9 cellular contexts compared by ENCODE assay signal in genomic region chr2:233075966-233076339, GRCh38. TPM values are rescaled to one million over a fixed set of nuclear protein-coding genes. Genes with fewer than 3 reads are reported as not detected.
DNase-seq lines count a peak whose midpoint lies in the region; ATAC-seq and TF ChIP-seq lines count a peak whose summit lies in the region.
"Had no signal": no experiment of that assay in that cellular context is flagged by ENCODE, and none has a peak within 500 bp of the region (broad histone marks: within the 10 kb centered on the region; RNA-seq: fewer than 3 reads in every experiment).

No MANE protein-coding gene starts in this region.

- no peaks in the 10 kb centered on the region for H3K27me3 Mint-ChIP-seq in activated naive CD8-positive, alpha-beta T cell treated with anti-CD3 and anti-CD28 coated beads, Interleukin-2, amount 50 U/mL, for 24 hours
- H3K27me3 Mint-ChIP-seq in activated T-helper 2 cell treated with anti-CD3 and anti-CD28 coated beads, Interferon-gamma antibody, Interleukin-2, Interleukin-4, amounts not matched to agents 10 μg/mL and 5 μg/mL and 100 μg/mL, durations not matched to agents 14 hours and 24 hours and 36 hours (ENCODE audit: low read depth) = no peaks in the 10 kb centered on the region

- TF ChIP-seq CTCF in psoas muscle (IDR thresholded peaks at IDR 0.05) = no peak

- ATAC-seq in GM19468 (IDR thresholded peaks at IDR 0.05; ENCODE audit: extremely low read depth, unreplicated experiment) = peak; percentile 38
- ATAC-seq in HG03442 (IDR thresholded peaks at IDR 0.05; ENCODE audit: unreplicated experiment) = peak; percentile 53
- peak; percentile 53 for ATAC-seq in activated naive CD8-positive, alpha-beta T cell treated with anti-CD3 and anti-CD28 coated beads, Interleukin-2, amount 50 U/mL, for 24 hours
- no peak for ATAC-seq in psoas muscle

- intact Hi-C loops in psoas muscle (cut with DNase I) = no loop called here
- intact Hi-C loops in activated T-helper 2 cell treated with anti-CD3 and anti-CD28 coated beads, Interferon-gamma antibody, Interleukin-2, Interleukin-4, amounts not matched to agents 10 μg/mL and 5 μg/mL and 100 μg/mL, durations not matched to agents 14 hours and 24 hours and 36 hours (cut with micrococcal nuclease) = no loop called here

- peaks cover 4% of the 10 kb centered on the region for H3K9me3 Mint-ChIP-seq in activated naive CD8-positive, alpha-beta T cell treated with anti-CD3 and anti-CD28 coated beads, Interleukin-2, amount 50 U/mL, for 24 hours
- peaks cover 10% of the 10 kb centered on the region for H3K9me3 Mint-ChIP-seq in activated T-helper 2 cell treated with anti-CD3 and anti-CD28 coated beads, Interferon-gamma antibody, Interleukin-2, Interleukin-4, amounts not matched to agents 10 μg/mL and 5 μg/mL and 100 μg/mL, durations not matched to agents 14 hours and 24 hours and 36 hours

- peak overlapping the region; percentile 48; the same call in 1 of the 2 replicates for H3K4me3 ChIP-seq in GM08714 (ENCODE audit: low read length)
- no peak overlapping the region for H3K4me3 ChIP-seq in psoas muscle

- H3K27ac Mint-ChIP-seq in activated naive CD8-positive, alpha-beta T cell treated with anti-CD3 and anti-CD28 coated beads, Interleukin-2, amount 50 U/mL, for 24 hours = no peak overlapping the region
- no peak overlapping the region for H3K27ac Mint-ChIP-seq in activated T-helper 2 cell treated with anti-CD3 and anti-CD28 coated beads, Interferon-gamma antibody, Interleukin-2, Interleukin-4, amounts not matched to agents 10 μg/mL and 5 μg/mL and 100 μg/mL, durations not matched to agents 14 hours and 24 hours and 36 hours

- H3K9me3 ChIP-seq in psoas muscle = peaks cover 11% of the 10 kb centered on the region

- H3K27ac ChIP-seq in psoas muscle = peak overlapping the region; percentile 30

- H3K27me3 ChIP-seq in psoas muscle (ENCODE audit: insufficient read depth in 3 of 3, low read length in 2 of 3) = no peaks in the 10 kb centered on the region

- peaks cover 42% of the 10 kb centered on the region for H3K4me1 Mint-ChIP-seq in activated naive CD8-positive, alpha-beta T cell treated with anti-CD3 and anti-CD28 coated beads, Interleukin-2, amount 50 U/mL, for 24 hours
- peaks cover 32% of the 10 kb centered on the region for H3K4me1 Mint-ChIP-seq in activated T-helper 2 cell treated with anti-CD3 and anti-CD28 coated beads, Interferon-gamma antibody, Interleukin-2, Interleukin-4, amounts not matched to agents 10 μg/mL and 5 μg/mL and 100 μg/mL, durations not matched to agents 14 hours and 24 hours and 36 hours (ENCODE audit: low read depth)

- H3K4me1 ChIP-seq in psoas muscle = no peaks in the 10 kb centered on the region

- H3K36me3 Mint-ChIP-seq in activated naive CD8-positive, alpha-beta T cell treated with anti-CD3 and anti-CD28 coated beads, Interleukin-2, amount 50 U/mL, for 24 hours (ENCODE audit: low read depth) = peaks cover 31% of the 10 kb centered on the region
- peaks cover 32% of the 10 kb centered on the region for H3K36me3 Mint-ChIP-seq in activated T-helper 2 cell treated with anti-CD3 and anti-CD28 coated beads, Interferon-gamma antibody, Interleukin-2, Interleukin-4, amounts not matched to agents 10 μg/mL and 5 μg/mL and 100 μg/mL, durations not matched to agents 14 hours and 24 hours and 36 hours (ENCODE audit: low read depth)

- 39 to 51% (median 40%) methylated on average over 2 of the region's 2 CpGs for WGBS in psoas muscle, 3 donors

- H3K36me3 ChIP-seq in psoas muscle (ENCODE audit: insufficient read depth in 1 of 2, low read depth in 1 of 2) = no peaks in the 10 kb centered on the region

- H3K4me3 Mint-ChIP-seq in activated naive CD8-positive, alpha-beta T cell treated with anti-CD3 and anti-CD28 coated beads, Interleukin-2, amount 50 U/mL, for 24 hours = no peak overlapping the region
- no peak overlapping the region for H3K4me3 Mint-ChIP-seq in activated T-helper 2 cell treated with anti-CD3 and anti-CD28 coated beads, Interferon-gamma antibody, Interleukin-2, Interleukin-4, amounts not matched to agents 10 μg/mL and 5 μg/mL and 100 μg/mL, durations not matched to agents 14 hours and 24 hours and 36 hours (ENCODE audit: low read depth)

- DNase-seq in activated naive CD8-positive, alpha-beta T cell treated with anti-CD3 and anti-CD28 coated beads, Interleukin-2, amount 50 U/mL, for 24 hours = no peak
- no peak for DNase-seq in psoas muscle
- DNase-seq in GM03348 (ENCODE audit: low spot score) = no peak
- no peak for DNase-seq in activated T-helper 2 cell treated with anti-CD3 and anti-CD28 coated beads, Interferon-gamma antibody, Interleukin-2, Interleukin-4, amounts not matched to agents 10 μg/mL and 5 μg/mL and 100 μg/mL, durations not matched to agents 14 hours and 24 hours and 36 hours (ENCODE audit: low spot score)
- no peak for DNase-seq in SK-N-DZ (ENCODE audit: low spot score)

RNA-seq across cellular contexts. Expression of gene INPP5D, which starts 15.8 kb away (rescaled TPM):
- 1 to 10 TPM; 2.8 to 4.2 (median 3.7) TPM for total RNA-seq in psoas muscle
- polyA plus RNA-seq in psoas muscle = 1 to 10 TPM; 1.2 to 2.4 (median 2.4) TPM
- 58.5 and 62.3 TPM in 2 replicates for total RNA-seq in activated T-helper 2 cell treated with anti-CD3 and anti-CD28 coated beads, Interferon-gamma antibody, Interleukin-2, Interleukin-4, amounts not matched to agents 10 μg/mL and 5 μg/mL and 100 μg/mL, durations not matched to agents 14 hours and 24 hours and 36 hours
- not detected in 2 replicates for polyA plus RNA-seq in SK-N-DZ (2014; cell fraction: cytosol; rRNA removed)
- not detected in 2 replicates for polyA plus RNA-seq in SK-N-DZ (2014; cell fraction: nucleus; rRNA removed)

RNA-seq across cellular contexts. Expression of gene NEU2, which starts 43.5 kb away (rescaled TPM):
- not detected for total RNA-seq in psoas muscle
- polyA plus RNA-seq in psoas muscle = not detected
- total RNA-seq in activated T-helper 2 cell treated with anti-CD3 and anti-CD28 coated beads, Interferon-gamma antibody, Interleukin-2, Interleukin-4, amounts not matched to agents 10 μg/mL and 5 μg/mL and 100 μg/mL, durations not matched to agents 14 hours and 24 hours and 36 hours = not detected in 2 replicates
- polyA plus RNA-seq in SK-N-DZ (2014; cell fraction: cytosol; rRNA removed) = not detected in 2 replicates
- not detected in 2 replicates for polyA plus RNA-seq in SK-N-DZ (2014; cell fraction: nucleus; rRNA removed)
- total RNA-seq: pulmonary artery endothelial cell had no signal

Comparison
In these comparisons a context has a peak if more than half of its experiments do, and no peak if none do; other contexts are left out.
1. ATAC-seq: peak in GM19468 (single experiment), HG03442 (single experiment) and activated naive CD8-positive, alpha-beta T cell treated with anti-CD3 and anti-CD28 coated beads, Interleukin-2, amount 50 U/mL, for 24 hours (single experiment); none in psoas muscle (0 of 4).
2. RNA of gene INPP5D, which starts 15.8 kb away (total RNA-seq): 58.5 to 62.3 TPM in activated T-helper 2 cell treated with anti-CD3 and anti-CD28 coated beads, Interferon-gamma antibody, Interleukin-2, Interleukin-4, amounts not matched to agents 10 μg/mL and 5 μg/mL and 100 μg/mL, durations not matched to agents 14 hours and 24 hours and 36 hours; 2.8 to 4.2 TPM in psoas muscle; every median in the first group is over 10 times any median in the second.